Comparison of ENCODE assay signal across 1 cellular context in the genomic region with DNA sequence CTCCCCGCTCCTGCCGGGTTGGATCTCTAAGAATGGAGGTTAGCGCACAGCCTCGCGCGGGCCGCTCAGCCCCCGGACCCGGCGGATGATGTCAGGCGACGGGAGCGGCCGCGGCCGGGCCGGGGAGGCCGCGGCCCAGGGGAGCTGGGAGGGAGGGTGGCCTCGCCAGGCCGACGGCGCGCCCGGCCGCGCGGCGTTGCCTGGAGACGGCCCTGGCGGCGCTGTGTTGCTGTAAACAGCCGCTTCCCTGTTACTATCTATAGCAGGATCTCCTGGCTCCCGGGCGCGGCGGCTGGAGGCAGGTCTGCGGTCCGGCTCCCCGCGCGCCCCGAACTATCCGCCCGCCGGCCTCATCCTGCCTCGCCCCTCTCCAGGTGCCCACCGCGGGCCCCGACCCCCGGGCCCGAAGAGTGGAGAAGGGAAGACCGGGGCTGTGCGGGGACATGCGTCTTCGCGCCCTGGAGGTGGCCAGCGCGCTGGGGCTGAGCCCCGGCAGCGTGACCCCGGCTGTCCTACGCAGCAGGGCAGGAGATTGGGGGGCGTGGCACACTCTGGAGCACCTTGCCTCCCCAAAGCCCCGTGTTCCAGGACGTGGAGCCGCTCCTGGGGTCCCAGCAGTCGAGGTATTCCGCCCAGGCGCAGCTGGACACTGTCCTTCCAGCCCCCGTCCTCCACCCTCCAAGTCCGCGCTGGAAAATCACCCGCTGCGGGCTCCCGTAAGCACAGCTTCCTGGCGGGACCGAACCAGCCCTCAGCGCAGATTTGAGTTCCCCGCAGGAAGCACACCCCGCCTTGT.
TF ChIP-seq lines count a peak whose summit lies in the region.

No MANE protein-coding gene starts in this region.

TF ChIP-seq in K562, 482 proteins besides CTCF, POLR2A, EP300 and RAD21 (continued from another document and continues in another):
- TF ChIP-seq CREBBP (IDR thresholded peaks at IDR 0.05; ENCODE audit: low read depth, low read length) = no peak
- TF ChIP-seq SAFB (IDR thresholded peaks at IDR 0.05; ENCODE audit: borderline replicate concordance, low read depth, low read length) = no peak
- TF ChIP-seq HDAC3 (IDR thresholded peaks at IDR 0.05; ENCODE audit: borderline replicate concordance, partially characterized antibody) = no peak
- TF ChIP-seq TAL1 (IDR thresholded peaks at IDR 0.05) = no peak
- no peak; the same call in 1 of the 2 replicates for TF ChIP-seq FOSL1 (tag; conservative IDR thresholded peaks at IDR 0.05)
- peak; percentile 10 to 69; a peak in 2 of 4 replicates for TF ChIP-seq MAZ (CRISPR knock-in tag; conservative IDR thresholded peaks at IDR 0.05 in 1 of 2, IDR thresholded peaks at IDR 0.05 in 1 of 2)
- no peak for TF ChIP-seq XRCC5 (IDR thresholded peaks at IDR 0.05; ENCODE audit: low read depth, low read length)
- no peak for TF ChIP-seq KAT8 (IDR thresholded peaks at IDR 0.05; ENCODE audit: low read depth)
- TF ChIP-seq ZNF57 (CRISPR knock-in tag; IDR thresholded peaks at IDR 0.05) = no peak
- no peak for TF ChIP-seq POLR2B (IDR thresholded peaks at IDR 0.05; ENCODE audit: low read depth, partially characterized antibody)
- no peak for TF ChIP-seq IRF2 (CRISPR knock-in tag; IDR thresholded peaks at IDR 0.05)
- TF ChIP-seq SIN3A (IDR thresholded peaks at IDR 0.05; ENCODE audit: borderline replicate concordance in 2 of 2, control insufficient read depth in 1 of 2, low read depth in 2 of 2, low read length in 2 of 2) = peak in 1 of 2 experiments; percentile 34; a peak in 1 of 4 replicates
- TF ChIP-seq RBM22 (IDR thresholded peaks at IDR 0.05; ENCODE audit: low read depth, low read length, poor library complexity, severe bottlenecking) = peak; percentile 61
- TF ChIP-seq BMI1 (IDR thresholded peaks at IDR 0.05; ENCODE audit: low read length) = peak; percentile 59; the same call in 1 of the 2 replicates
- TF ChIP-seq RNF2 (IDR thresholded peaks at IDR 0.05) = peak; percentile 74; the same call in 1 of the 2 replicates
- no peak for TF ChIP-seq GTF2A2 (tag; IDR thresholded peaks at IDR 0.05)
- no peak for TF ChIP-seq MCM7 (IDR thresholded peaks at IDR 0.05)
- TF ChIP-seq RBM39 (optimal IDR thresholded peaks at IDR 0.05; ENCODE audit: low read depth, low read length) = no peak
- no peak for TF ChIP-seq PHF21A (IDR thresholded peaks at IDR 0.05; ENCODE audit: borderline replicate concordance, low read depth)
- TF ChIP-seq, protein P1, sequence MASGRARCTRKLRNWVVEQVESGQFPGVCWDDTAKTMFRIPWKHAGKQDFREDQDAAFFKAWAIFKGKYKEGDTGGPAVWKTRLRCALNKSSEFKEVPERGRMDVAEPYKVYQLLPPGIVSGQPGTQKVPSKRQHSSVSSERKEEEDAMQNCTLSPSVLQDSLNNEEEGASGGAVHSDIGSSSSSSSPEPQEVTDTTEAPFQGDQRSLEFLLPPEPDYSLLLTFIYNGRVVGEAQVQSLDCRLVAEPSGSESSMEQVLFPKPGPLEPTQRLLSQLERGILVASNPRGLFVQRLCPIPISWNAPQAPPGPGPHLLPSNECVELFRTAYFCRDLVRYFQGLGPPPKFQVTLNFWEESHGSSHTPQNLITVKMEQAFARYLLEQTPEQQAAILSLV (tag; IDR thresholded peaks at IDR 0.05) = no peak
- TF ChIP-seq KLF13 (tag; IDR thresholded peaks at IDR 0.05; ENCODE audit: borderline replicate concordance, low read depth) = peak; percentile 85; the same call in 1 of the 2 replicates
- TF ChIP-seq ZNF696 (CRISPR knock-in tag; conservative IDR thresholded peaks at IDR 0.05) = no peak
- peak; percentile 67; the same call in 1 of the 2 replicates for TF ChIP-seq JUN (IDR thresholded peaks at IDR 0.05; ENCODE audit: borderline replicate concordance, low read depth, low read length)
- no peak for TF ChIP-seq JUN (CRISPR knock-in tag; IDR thresholded peaks at IDR 0.05; ENCODE audit: borderline replicate concordance)
- TF ChIP-seq, protein P2, sequence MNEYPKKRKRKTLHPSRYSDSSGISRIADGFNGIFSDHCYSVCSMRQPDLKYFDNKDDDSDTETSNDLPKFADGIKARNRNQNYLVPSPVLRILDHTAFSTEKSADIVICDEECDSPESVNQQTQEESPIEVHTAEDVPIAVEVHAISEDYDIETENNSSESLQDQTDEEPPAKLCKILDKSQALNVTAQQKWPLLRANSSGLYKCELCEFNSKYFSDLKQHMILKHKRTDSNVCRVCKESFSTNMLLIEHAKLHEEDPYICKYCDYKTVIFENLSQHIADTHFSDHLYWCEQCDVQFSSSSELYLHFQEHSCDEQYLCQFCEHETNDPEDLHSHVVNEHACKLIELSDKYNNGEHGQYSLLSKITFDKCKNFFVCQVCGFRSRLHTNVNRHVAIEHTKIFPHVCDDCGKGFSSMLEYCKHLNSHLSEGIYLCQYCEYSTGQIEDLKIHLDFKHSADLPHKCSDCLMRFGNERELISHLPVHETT (CRISPR knock-in tag; conservative IDR thresholded peaks at IDR 0.05 in 1 of 2, IDR thresholded peaks at IDR 0.05 in 1 of 2) = no peak
- TF ChIP-seq PRMT5 (CRISPR knock-in tag; IDR thresholded peaks at IDR 0.05) = no peak
- TF ChIP-seq, protein P3, sequence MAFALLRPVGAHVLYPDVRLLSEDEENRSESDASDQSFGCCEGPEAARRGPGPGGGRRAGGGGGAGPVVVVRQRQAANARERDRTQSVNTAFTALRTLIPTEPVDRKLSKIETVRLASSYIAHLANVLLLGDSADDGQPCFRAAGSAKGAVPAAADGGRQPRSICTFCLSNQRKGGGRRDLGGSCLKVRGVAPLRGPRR (CRISPR knock-in tag; IDR thresholded peaks at IDR 0.05) = no peak
- no peak for TF ChIP-seq ZZZ3 (IDR thresholded peaks at IDR 0.05)
- no peak for TF ChIP-seq E4F1 (CRISPR knock-in tag; IDR thresholded peaks at IDR 0.05; ENCODE audit: borderline replicate concordance)
- no peak for TF ChIP-seq SREBF2 (CRISPR knock-in tag; IDR thresholded peaks at IDR 0.05)
- TF ChIP-seq, protein P4, sequence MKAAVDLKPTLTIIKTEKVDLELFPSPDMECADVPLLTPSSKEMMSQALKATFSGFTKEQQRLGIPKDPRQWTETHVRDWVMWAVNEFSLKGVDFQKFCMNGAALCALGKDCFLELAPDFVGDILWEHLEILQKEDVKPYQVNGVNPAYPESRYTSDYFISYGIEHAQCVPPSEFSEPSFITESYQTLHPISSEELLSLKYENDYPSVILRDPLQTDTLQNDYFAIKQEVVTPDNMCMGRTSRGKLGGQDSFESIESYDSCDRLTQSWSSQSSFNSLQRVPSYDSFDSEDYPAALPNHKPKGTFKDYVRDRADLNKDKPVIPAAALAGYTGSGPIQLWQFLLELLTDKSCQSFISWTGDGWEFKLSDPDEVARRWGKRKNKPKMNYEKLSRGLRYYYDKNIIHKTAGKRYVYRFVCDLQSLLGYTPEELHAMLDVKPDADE (conservative IDR thresholded peaks at IDR 0.05; ENCODE audit: control insufficient read depth, low read depth, low read length) = 0 out of 2 replicates have a peak, but pooled peaks have one; percentile 36
- peak; percentile 90 for TF ChIP-seq ATF7 (IDR thresholded peaks at IDR 0.05)
- TF ChIP-seq HEY1 (CRISPR knock-in tag; IDR thresholded peaks at IDR 0.05; ENCODE audit: borderline replicate concordance) = no peak
- TF ChIP-seq, protein P5, sequence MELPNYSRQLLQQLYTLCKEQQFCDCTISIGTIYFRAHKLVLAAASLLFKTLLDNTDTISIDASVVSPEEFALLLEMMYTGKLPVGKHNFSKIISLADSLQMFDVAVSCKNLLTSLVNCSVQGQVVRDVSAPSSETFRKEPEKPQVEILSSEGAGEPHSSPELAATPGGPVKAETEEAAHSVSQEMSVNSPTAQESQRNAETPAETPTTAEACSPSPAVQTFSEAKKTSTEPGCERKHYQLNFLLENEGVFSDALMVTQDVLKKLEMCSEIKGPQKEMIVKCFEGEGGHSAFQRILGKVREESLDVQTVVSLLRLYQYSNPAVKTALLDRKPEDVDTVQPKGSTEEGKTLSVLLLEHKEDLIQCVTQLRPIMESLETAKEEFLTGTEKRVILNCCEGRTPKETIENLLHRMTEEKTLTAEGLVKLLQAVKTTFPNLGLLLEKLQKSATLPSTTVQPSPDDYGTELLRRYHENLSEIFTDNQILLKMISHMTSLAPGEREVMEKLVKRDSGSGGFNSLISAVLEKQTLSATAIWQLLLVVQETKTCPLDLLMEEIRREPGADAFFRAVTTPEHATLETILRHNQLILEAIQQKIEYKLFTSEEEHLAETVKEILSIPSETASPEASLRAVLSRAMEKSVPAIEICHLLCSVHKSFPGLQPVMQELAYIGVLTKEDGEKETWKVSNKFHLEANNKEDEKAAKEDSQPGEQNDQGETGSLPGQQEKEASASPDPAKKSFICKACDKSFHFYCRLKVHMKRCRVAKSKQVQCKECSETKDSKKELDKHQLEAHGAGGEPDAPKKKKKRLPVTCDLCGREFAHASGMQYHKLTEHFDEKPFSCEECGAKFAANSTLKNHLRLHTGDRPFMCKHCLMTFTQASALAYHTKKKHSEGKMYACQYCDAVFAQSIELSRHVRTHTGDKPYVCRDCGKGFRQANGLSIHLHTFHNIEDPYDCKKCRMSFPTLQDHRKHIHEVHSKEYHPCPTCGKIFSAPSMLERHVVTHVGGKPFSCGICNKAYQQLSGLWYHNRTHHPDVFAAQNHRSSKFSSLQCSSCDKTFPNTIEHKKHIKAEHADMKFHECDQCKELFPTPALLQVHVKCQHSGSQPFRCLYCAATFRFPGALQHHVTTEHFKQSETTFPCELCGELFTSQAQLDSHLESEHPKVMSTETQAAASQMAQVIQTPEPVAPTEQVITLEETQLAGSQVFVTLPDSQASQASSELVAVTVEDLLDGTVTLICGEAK (IDR thresholded peaks at IDR 0.05) = no peak
- TF ChIP-seq, protein P5 (CRISPR knock-in tag; IDR thresholded peaks at IDR 0.05) = no peak
- no peak for TF ChIP-seq ZC3H11A (IDR thresholded peaks at IDR 0.05; ENCODE audit: low read depth, low read length)
- no peak for TF ChIP-seq ZBTB5 (IDR thresholded peaks at IDR 0.05)
- TF ChIP-seq ZNF583 (CRISPR knock-in tag; IDR thresholded peaks at IDR 0.05) = no peak
- no peak for TF ChIP-seq ZNF830 (CRISPR knock-in tag; IDR thresholded peaks at IDR 0.05)
- peak; percentile 29 to 61; a peak in 1 of 4 replicates for TF ChIP-seq FOXK2 (conservative IDR thresholded peaks at IDR 0.05 in 1 of 2, IDR thresholded peaks at IDR 0.05 in 1 of 2; ENCODE audit: low read depth in 2 of 2)
- peak in 1 of 2 experiments; percentile 62; a peak in 2 of 4 replicates for TF ChIP-seq HDAC1 (IDR thresholded peaks at IDR 0.05)
- TF ChIP-seq CBFB (CRISPR knock-in tag; IDR thresholded peaks at IDR 0.05) = peak; percentile 15; the same call in 1 of the 2 replicates
- TF ChIP-seq RBM25 (IDR thresholded peaks at IDR 0.05; ENCODE audit: low read depth, low read length, severe bottlenecking) = no peak
- TF ChIP-seq HNRNPL (IDR thresholded peaks at IDR 0.05; ENCODE audit: low read depth, low read length) = no peak
- TF ChIP-seq ZNF134 (CRISPR knock-in tag; conservative IDR thresholded peaks at IDR 0.05) = no peak
- TF ChIP-seq ZNF436 (CRISPR knock-in tag; IDR thresholded peaks at IDR 0.05) = no peak
